Comparison of ENCODE assay signal across 14 cellular contexts in genomic region chr5:172873513-172873912, GRCh38. TPM values are rescaled to one million over a fixed set of nuclear protein-coding genes. Genes with fewer than 3 reads are reported as not detected.
DNase-seq lines count a peak whose midpoint lies in the region; ATAC-seq and TF ChIP-seq lines count a peak whose summit lies in the region.
"Had no signal": no experiment of that assay in that cellular context is flagged by ENCODE, and none has a peak within 500 bp of the region (broad histone marks: within the 10 kb centered on the region; RNA-seq: fewer than 3 reads in every experiment).

No MANE protein-coding gene starts in this region.

- WGBS in thyroid gland, 2 donors, result 67 to 100% methylated on average over 1 to 3 of the region's 3 CpGs

- no peak for DNase-seq in RWPE2 (ENCODE audit: low spot score)
- no peak for DNase-seq in endothelial cell (ENCODE audit: low spot score)
- DNase-seq in nephron progenitor cell, result no peak
- no peak for DNase-seq in thyroid gland
- DNase-seq in T1000 (lab: John Stamatoyannopoulos, UW), result no peak
- no peak for DNase-seq in naive thymus-derived CD4-positive, alpha-beta T cell
- no peak for DNase-seq in NCI-H1694 treated with DMSO at 0.1 percent for 48 hours (lab: John Stamatoyannopoulos, UW)
- DNase-seq: activated effector memory CD4-positive, alpha-beta T cell treated with Interleukin-2 at 50 U/mL for 16 hours; central memory CD4-positive, alpha-beta T cell; MV-4-11; NCI-H2227 treated with DMSO at 0.1 percent for 48 hours; stimulated activated CD8-positive, alpha-beta memory T cell treated with anti-CD3 and anti-CD28 coated beads, Interleukin-4, amount 100 ng/mL, for 48 hours had no signal

- CTCF ChIA-PET in naive thymus-derived CD4-positive, alpha-beta T cell (lab: Charles Lee), result no interaction called here

- POLR2A ChIA-PET in naive thymus-derived CD4-positive, alpha-beta T cell (lab: Charles Lee), result no interaction called here

- H3K4me1 ChIP-seq in RWPE2 (ENCODE audit: insufficient read depth, poor library complexity, severe bottlenecking) (peaks cover 54% of the 10 kb centered on the region), thyroid gland (peaks cover 73 to 80% of the 10 kb centered on the region in 2 donors)
- H3K4me1 ChIP-seq in naive thymus-derived CD4-positive, alpha-beta T cell (ENCODE audit: control insufficient read depth in 2 of 2, insufficient read depth in 2 of 2, low read length in 2 of 2), result no peaks in the 10 kb centered on the region

- H3K27ac Mint-ChIP-seq in endothelial cell (ENCODE audit: unreplicated experiment) (peak overlapping the region; percentile 61), nephron progenitor cell (peak overlapping the region; percentile 75)
- no peak overlapping the region for H3K27ac Mint-ChIP-seq in naive thymus-derived CD4-positive, alpha-beta T cell
- H3K27ac Mint-ChIP-seq: T-helper 1 cell treated with Interleukin-12 subunit alpha and Interleukin-12 subunit beta and Interleukin-4 antibody, amounts not matched to agents 30 μg/mL and 1 μg/mL, for 36 hours had no signal

- no peaks in the 10 kb centered on the region for H3K9me3 Mint-ChIP-seq in endothelial cell (ENCODE audit: unreplicated experiment)
- no peaks in the 10 kb centered on the region for H3K9me3 Mint-ChIP-seq in nephron progenitor cell
- no peaks in the 10 kb centered on the region for H3K9me3 Mint-ChIP-seq in naive thymus-derived CD4-positive, alpha-beta T cell
- H3K9me3 Mint-ChIP-seq: T-helper 1 cell treated with Interleukin-12 subunit alpha and Interleukin-12 subunit beta and Interleukin-4 antibody, amounts not matched to agents 30 μg/mL and 1 μg/mL, for 36 hours had no signal

- no peaks in the 10 kb centered on the region for H3K27me3 Mint-ChIP-seq in endothelial cell (ENCODE audit: unreplicated experiment)
- H3K27me3 Mint-ChIP-seq in nephron progenitor cell (ENCODE audit: low read depth, poor library complexity), result no peaks in the 10 kb centered on the region
- no peaks in the 10 kb centered on the region for H3K27me3 Mint-ChIP-seq in naive thymus-derived CD4-positive, alpha-beta T cell

- intact Hi-C loops in thyroid gland (cut with DNase I), result no loop called here
- intact Hi-C loops in naive thymus-derived CD4-positive, alpha-beta T cell (cut with micrococcal nuclease), result no loop called here

- TF ChIP-seq CTCF in RWPE2 (IDR thresholded peaks at IDR 0.05; ENCODE audit: poor library complexity, severe bottlenecking), result no peak
- TF ChIP-seq CTCF in endothelial cell (IDR thresholded peaks at IDR 0.05; ENCODE audit: unreplicated experiment), result no peak
- no peak for TF ChIP-seq CTCF in nephron progenitor cell (IDR thresholded peaks at IDR 0.05)
- no peak for TF ChIP-seq CTCF in thyroid gland (IDR thresholded peaks at IDR 0.05)

- H3K9me3 ChIP-seq in RWPE2 (ENCODE audit: severe bottlenecking), result no peaks in the 10 kb centered on the region
- no peaks in the 10 kb centered on the region for H3K9me3 ChIP-seq in thyroid gland
- no peaks in the 10 kb centered on the region for H3K9me3 ChIP-seq in naive thymus-derived CD4-positive, alpha-beta T cell (ENCODE audit: control insufficient read depth in 2 of 3, low read length in 3 of 3)

- H3K4me1 Mint-ChIP-seq in endothelial cell (ENCODE audit: unreplicated experiment), result peaks cover 45% of the 10 kb centered on the region
- H3K4me1 Mint-ChIP-seq in nephron progenitor cell, result peaks cover 17% of the 10 kb centered on the region
- peaks cover 12 to 34% (median 20%) of the 10 kb centered on the region in 7 donors for H3K4me1 Mint-ChIP-seq in naive thymus-derived CD4-positive, alpha-beta T cell

- H3K4me3 Mint-ChIP-seq in endothelial cell (ENCODE audit: unreplicated experiment) (no peak overlapping the region), nephron progenitor cell (no peak overlapping the region)
- H3K4me3 Mint-ChIP-seq in naive thymus-derived CD4-positive, alpha-beta T cell, result no peak overlapping the region
- H3K4me3 Mint-ChIP-seq: T-helper 1 cell treated with Interleukin-12 subunit alpha and Interleukin-12 subunit beta and Interleukin-4 antibody, amounts not matched to agents 30 μg/mL and 1 μg/mL, for 36 hours had no signal

- no peaks in the 10 kb centered on the region for H3K36me3 Mint-ChIP-seq in endothelial cell (ENCODE audit: low read depth, unreplicated experiment)
- H3K36me3 Mint-ChIP-seq in nephron progenitor cell (ENCODE audit: low read depth), result no peaks in the 10 kb centered on the region
- H3K36me3 Mint-ChIP-seq in naive thymus-derived CD4-positive, alpha-beta T cell, result peaks cover 0 to 4% (median 0%) of the 10 kb centered on the region in 5 donors

- no peak for ATAC-seq in RWPE2 (ENCODE audit: low read depth)
- no peak for ATAC-seq in naive thymus-derived CD4-positive, alpha-beta T cell
- ATAC-seq: esophagus mucosa had no signal

- H3K27me3 ChIP-seq in RWPE2 (ENCODE audit: insufficient read depth, poor library complexity, severe bottlenecking), result no peaks in the 10 kb centered on the region
- no peaks in the 10 kb centered on the region for H3K27me3 ChIP-seq in thyroid gland
- H3K27me3 ChIP-seq in naive thymus-derived CD4-positive, alpha-beta T cell (ENCODE audit: control insufficient read depth in 2 of 2, insufficient read depth in 2 of 2, low read length in 2 of 2), result no peaks in the 10 kb centered on the region

- peaks cover 32% of the 10 kb centered on the region for H3K36me3 ChIP-seq in RWPE2 (ENCODE audit: low read depth)
- no peaks in the 10 kb centered on the region for H3K36me3 ChIP-seq in thyroid gland
- H3K36me3 ChIP-seq in naive thymus-derived CD4-positive, alpha-beta T cell (ENCODE audit: control insufficient read depth in 2 of 3, insufficient read depth in 3 of 3, low read length in 3 of 3), result no peaks in the 10 kb centered on the region

- peak overlapping the region; percentile 99 for H3K27ac ChIP-seq in RWPE2 (ENCODE audit: poor library complexity, severe bottlenecking)
- peak overlapping the region; percentile 97 to 98 (median 98) for H3K27ac ChIP-seq in thyroid gland
- H3K27ac ChIP-seq in naive thymus-derived CD4-positive, alpha-beta T cell (ENCODE audit: low read depth, low read length), result no peak overlapping the region

- no peak for TF ChIP-seq POLR2A in thyroid gland (IDR thresholded peaks at IDR 0.05)

- no peak overlapping the region for H3K4me3 ChIP-seq in RWPE2 (ENCODE audit: severe bottlenecking)
- H3K4me3 ChIP-seq in thyroid gland (replicated peaks in 1 of 3), result no peak overlapping the region
- H3K4me3 ChIP-seq in naive thymus-derived CD4-positive, alpha-beta T cell (ENCODE audit: low read length), result no peak overlapping the region

RNA-seq across cellular contexts. Expression of gene ERGIC1, which starts 39.5 kb away (rescaled TPM):
- total RNA-seq in endothelial cell (ENCODE audit: unreplicated experiment) (67.1 TPM), thyroid gland (100 to 1,000 TPM; 156 to 214 (median 175) TPM)
- total RNA-seq in naive thymus-derived CD4-positive, alpha-beta T cell, result 10 to 100 TPM; 44.4 to 71.3 (median 53.5) TPM
- polyA plus RNA-seq in naive thymus-derived CD4-positive, alpha-beta T cell, result 10 to 100 TPM; 18.3 to 18.9 TPM

Comparison
In these comparisons a context has a peak if more than half of its experiments do, and no peak if none do; other contexts are left out.
1. H3K27ac Mint-ChIP-seq: peak in endothelial cell (single experiment) and nephron progenitor cell (single experiment); none in naive thymus-derived CD4-positive, alpha-beta T cell (0 of 9).